ENCODE assay signal across 6 cellular contexts in the genomic region with DNA sequence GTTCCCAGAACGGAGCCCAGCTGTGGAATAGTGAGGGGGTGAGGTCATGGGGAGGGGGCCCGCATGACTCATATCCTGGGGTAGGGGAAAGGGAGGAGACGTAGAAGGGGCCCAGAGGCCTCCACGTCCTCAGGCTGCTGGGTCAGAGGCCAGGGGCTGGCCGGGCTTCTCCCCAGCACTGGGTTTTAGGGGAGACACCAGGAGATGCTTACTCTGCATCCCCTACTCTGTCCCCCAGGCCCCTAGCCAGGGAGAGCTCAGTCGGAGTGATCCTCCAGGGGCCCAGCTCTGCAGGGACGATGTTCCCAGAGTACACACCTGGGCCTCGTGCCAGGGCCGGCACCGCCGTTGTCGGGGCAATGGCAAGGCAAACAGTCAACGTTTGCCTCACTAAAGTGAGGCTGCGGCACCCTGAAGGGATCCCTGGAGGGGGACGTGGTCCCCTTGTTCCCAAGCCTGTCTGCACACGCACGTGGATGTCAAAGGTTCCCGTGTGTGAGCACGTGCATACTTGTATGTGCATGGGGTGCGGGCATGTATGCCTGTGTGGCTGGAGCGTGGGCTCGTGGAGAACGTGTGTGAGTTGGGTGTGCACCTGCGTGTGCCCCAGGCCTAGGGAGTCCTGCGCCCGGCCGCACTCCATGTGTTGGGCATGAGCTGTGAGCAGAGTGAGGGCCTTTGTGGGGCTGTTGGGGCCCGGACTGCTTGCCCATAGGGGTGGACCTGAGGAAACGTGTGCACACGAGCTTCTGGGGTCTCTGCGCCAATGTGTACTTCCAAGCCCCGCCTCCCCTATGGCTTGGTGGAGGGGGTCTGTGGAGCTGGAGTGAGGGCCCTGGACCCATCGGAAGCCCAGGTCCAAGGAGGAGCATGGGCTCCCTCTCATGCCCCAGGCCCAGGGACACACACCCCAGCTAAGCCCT. TPM values are rescaled to one million over a fixed set of nuclear protein-coding genes. Genes with fewer than 3 reads are reported as not detected.
A peak's percentile ranks its signal among the peaks of the same experiment; 100 is the strongest.
DNase-seq lines count a peak whose midpoint lies in the region; ATAC-seq, FAIRE-seq and TF ChIP-seq lines count a peak whose summit lies in the region.

No MANE protein-coding gene starts in this region.

- CTCF ChIA-PET in activated CD8-positive, alpha-beta T cell treated with anti-CD3 and anti-CD28 coated beads for 36 hours (lab: Charles Lee): interaction anchor here (0.8 to 2.0 kb wide), 12 partner anchors 12 to 273 kb away, joined by 3 to 10 read pairs (median 4); partner anchors contain the start of genes LSP1 and PRR33
- CTCF ChIA-PET in activated CD8-positive, alpha-beta T cell treated with anti-CD3 and anti-CD28 coated beads, Interleukin-2, amount 10 ng/mL, durations not matched to agents 7 days and 5 days (lab: Charles Lee): interaction anchor here (1.2 to 1.4 kb wide), 2 partner anchors 10 to 124 kb away, joined by 3 to 4 read pairs; no protein-coding TSS in a partner anchor
- CTCF ChIA-PET in OCI-LY7 (lab: Charles Lee; ENCODE audit: unreplicated experiment): no interaction called here

- WGBS in transverse colon (ENCODE audit: low coverage in 1 of 2), 2 donors: 59% methylated on average over 27 of the region's 33 CpGs; no CpG with 5 or more reads in 1 of the 2 donors

- H3K27ac ChIP-seq in transverse colon (peak overlapping the region; percentile 60 to 74 (median 67)), OCI-LY7 (ENCODE audit: low read depth, low read length, poor library complexity, severe bottlenecking) (no peak overlapping the region)

- no peaks in the 10 kb centered on the region for H4K20me1 ChIP-seq in OCI-LY7 (ENCODE audit: insufficient read depth, low read length)

- no peak for TF ChIP-seq EP300 in transverse colon (IDR thresholded peaks at IDR 0.05; ENCODE audit: low read depth)

- POLR2A ChIA-PET in activated CD8-positive, alpha-beta T cell treated with anti-CD3 and anti-CD28 coated beads for 36 hours (lab: Charles Lee): interaction anchor here (1.0 to 1.3 kb wide), 6 partner anchors 12 to 69 kb away, joined by 3 to 5 read pairs (median 3); no protein-coding TSS in a partner anchor
- POLR2A ChIA-PET in activated CD8-positive, alpha-beta T cell treated with anti-CD3 and anti-CD28 coated beads, Interleukin-2, amount 10 ng/mL, durations not matched to agents 7 days and 5 days (lab: Charles Lee): no interaction called here
- POLR2A ChIA-PET in OCI-LY7 (lab: Charles Lee): no interaction called here

- TF ChIP-seq POLR2A in transverse colon (IDR thresholded peaks at IDR 0.05): no peak
- TF ChIP-seq POLR2A in H54 (IDR thresholded peaks at IDR 0.05; ENCODE audit: low read depth, low read length): no peak

- H3K27me3 Mint-ChIP-seq in activated CD8-positive, alpha-beta T cell treated with anti-CD3 and anti-CD28 coated beads for 36 hours: no peaks in the 10 kb centered on the region
- no peaks in the 10 kb centered on the region for H3K27me3 Mint-ChIP-seq in activated CD8-positive, alpha-beta T cell treated with anti-CD3 and anti-CD28 coated beads, Interleukin-2, amount 10 ng/mL, durations not matched to agents 7 days and 5 days (ENCODE audit: low read depth)

- H3K4me1 Mint-ChIP-seq in activated CD8-positive, alpha-beta T cell treated with anti-CD3 and anti-CD28 coated beads for 36 hours (ENCODE audit: low read depth): peaks cover 23% of the 10 kb centered on the region
- peaks cover 24% of the 10 kb centered on the region for H3K4me1 Mint-ChIP-seq in activated CD8-positive, alpha-beta T cell treated with anti-CD3 and anti-CD28 coated beads, Interleukin-2, amount 10 ng/mL, durations not matched to agents 7 days and 5 days (ENCODE audit: low read depth)

- no TSS peak for BruUV-seq in OCI-LY7 (replicated peaks; lab: Mats Ljungman, UMichigan)

- in situ Hi-C loops in transverse colon (cut with MboI; ENCODE audit: low pct_ligation_motif_present in 1 of 4, low pct_unique_long_range_greater_than_20kb in 1 of 4, low sequenced_read_pairs in 3 of 4): no loop called here

- H3K4me2 ChIP-seq in OCI-LY7 (ENCODE audit: low read length): no peak overlapping the region

- H3K36me3 Mint-ChIP-seq in activated CD8-positive, alpha-beta T cell treated with anti-CD3 and anti-CD28 coated beads for 36 hours (ENCODE audit: low read depth): no peaks in the 10 kb centered on the region
- H3K36me3 Mint-ChIP-seq in activated CD8-positive, alpha-beta T cell treated with anti-CD3 and anti-CD28 coated beads, Interleukin-2, amount 10 ng/mL, durations not matched to agents 7 days and 5 days (ENCODE audit: low read depth): no peaks in the 10 kb centered on the region

- H3K9me3 ChIP-seq in transverse colon (no peaks in the 10 kb centered on the region), OCI-LY7 (ENCODE audit: low read length) (no peaks in the 10 kb centered on the region)

- peak; percentile 1 for DNase-seq in activated CD8-positive, alpha-beta T cell treated with anti-CD3 and anti-CD28 coated beads for 36 hours
- no peak for DNase-seq in activated CD8-positive, alpha-beta T cell treated with anti-CD3 and anti-CD28 coated beads, Interleukin-2, amount 10 ng/mL, durations not matched to agents 7 days and 5 days
- DNase-seq in Right ventricle myocardium inferior (ENCODE audit: missing footprints) (peak; percentile 78), transverse colon (peak; percentile 51), OCI-LY7 (ENCODE audit: low spot score) (no peak), H54 (ENCODE audit: insufficient read length, low spot score) (no peak)

- H3K4me1 ChIP-seq in transverse colon (peaks cover 0 to 66% (median 17%) of the 10 kb centered on the region in 4 donors), OCI-LY7 (ENCODE audit: insufficient read depth, low read length, poor library complexity, severe bottlenecking) (peaks cover 18% of the 10 kb centered on the region)

- no peak for FAIRE-seq in H54 (lab: Jason Lieb, UNC)

- no peaks in the 10 kb centered on the region for H3K27me3 ChIP-seq in transverse colon

- H3K9me2 ChIP-seq in OCI-LY7 (ENCODE audit: insufficient read depth, low read length): no peaks in the 10 kb centered on the region

- no peak overlapping the region for H2AFZ ChIP-seq in OCI-LY7 (ENCODE audit: low read length)

- H3K4me3 Mint-ChIP-seq in activated CD8-positive, alpha-beta T cell treated with anti-CD3 and anti-CD28 coated beads for 36 hours: no peak overlapping the region
- H3K4me3 Mint-ChIP-seq in activated CD8-positive, alpha-beta T cell treated with anti-CD3 and anti-CD28 coated beads, Interleukin-2, amount 10 ng/mL, durations not matched to agents 7 days and 5 days: no peak overlapping the region

- no peak overlapping the region for H3K4me3 ChIP-seq in transverse colon
- H3K4me3 ChIP-seq in OCI-LY7 (ENCODE audit: low read depth, low read length, poor library complexity, severe bottlenecking): no peak overlapping the region

- TF ChIP-seq CTCF in activated CD8-positive, alpha-beta T cell treated with anti-CD3 and anti-CD28 coated beads for 36 hours (IDR thresholded peaks at IDR 0.05): no peak
- TF ChIP-seq CTCF in transverse colon (IDR thresholded peaks at IDR 0.05) (no peak), OCI-LY7 (conservative IDR thresholded peaks at IDR 0.05; ENCODE audit: low read length) (no peak)

- no peak for ATAC-seq in activated CD8-positive, alpha-beta T cell treated with anti-CD3 and anti-CD28 coated beads for 36 hours
- ATAC-seq in activated CD8-positive, alpha-beta T cell treated with anti-CD3 and anti-CD28 coated beads, Interleukin-2, amount 10 ng/mL, durations not matched to agents 7 days and 5 days: no peak
- ATAC-seq in Right ventricle myocardium inferior: no peak

- no peaks in the 10 kb centered on the region for H3K36me3 ChIP-seq in transverse colon
- H3K36me3 ChIP-seq in OCI-LY7 (ENCODE audit: insufficient read depth, low read length): no peaks in the 10 kb centered on the region

- no peaks in the 10 kb centered on the region for H3K79me2 ChIP-seq in OCI-LY7 (ENCODE audit: insufficient read depth, low read depth, low read length)

- intact Hi-C loops in activated CD8-positive, alpha-beta T cell treated with anti-CD3 and anti-CD28 coated beads for 36 hours (cut with micrococcal nuclease): no loop called here
- intact Hi-C loops in Right ventricle myocardium inferior (cut with DNase I) (no loop called here), transverse colon (cut with DNase I; ENCODE audit: low total_unique reads) (no loop called here), OCI-LY7 (cut with micrococcal nuclease; ENCODE audit: unreplicated experiment) (no loop called here)

- no peaks in the 10 kb centered on the region for H3K9me3 Mint-ChIP-seq in activated CD8-positive, alpha-beta T cell treated with anti-CD3 and anti-CD28 coated beads for 36 hours
- H3K9me3 Mint-ChIP-seq in activated CD8-positive, alpha-beta T cell treated with anti-CD3 and anti-CD28 coated beads, Interleukin-2, amount 10 ng/mL, durations not matched to agents 7 days and 5 days (ENCODE audit: insufficient read depth): no peaks in the 10 kb centered on the region

- H3K27ac Mint-ChIP-seq in activated CD8-positive, alpha-beta T cell treated with anti-CD3 and anti-CD28 coated beads for 36 hours: no peak overlapping the region
- H3K27ac Mint-ChIP-seq in activated CD8-positive, alpha-beta T cell treated with anti-CD3 and anti-CD28 coated beads, Interleukin-2, amount 10 ng/mL, durations not matched to agents 7 days and 5 days: no peak overlapping the region

RNA-seq across cellular contexts. Expression of gene PRR33, which starts 14.2 kb away (rescaled TPM):
- total RNA-seq in activated CD8-positive, alpha-beta T cell treated with anti-CD3 and anti-CD28 coated beads for 36 hours: under 1 TPM; 0.16 to 0.20 TPM
- under 1 TPM in 1 of 2 experiments, not detected in 1; 0.08 TPM for total RNA-seq in activated CD8-positive, alpha-beta T cell treated with anti-CD3 and anti-CD28 coated beads, Interleukin-2, amount 10 ng/mL, durations not matched to agents 7 days and 5 days
- total RNA-seq in Right ventricle myocardium inferior (5.0 TPM), transverse colon (not detected), OCI-LY7 (2022) (not detected in 2 replicates)
- not detected in 2 replicates for total RNA-seq in OCI-LY7 (2014; rRNA removed; shearing (Covaris generic))

RNA-seq across cellular contexts. Expression of gene LSP1, which starts 24.6 kb away (rescaled TPM):
- total RNA-seq in activated CD8-positive, alpha-beta T cell treated with anti-CD3 and anti-CD28 coated beads for 36 hours: 100 to 1,000 TPM; 247 to 251 TPM
- 100 to 1,000 TPM; 463 to 477 TPM for total RNA-seq in activated CD8-positive, alpha-beta T cell treated with anti-CD3 and anti-CD28 coated beads, Interleukin-2, amount 10 ng/mL, durations not matched to agents 7 days and 5 days
- total RNA-seq in Right ventricle myocardium inferior (22.5 TPM), transverse colon (10 to 100 TPM; 12.3 to 69.6 (median 23.2) TPM), OCI-LY7 (2022) (225 and 303 TPM in 2 replicates)
- 195 and 232 TPM in 2 replicates for total RNA-seq in OCI-LY7 (2014; rRNA removed; shearing (Covaris generic))

RNA-seq across cellular contexts. Expression of gene TNNI2, which starts 38.7 kb away (rescaled TPM):
- under 1 TPM in 1 of 2 experiments, not detected in 1; 0.92 TPM for total RNA-seq in activated CD8-positive, alpha-beta T cell treated with anti-CD3 and anti-CD28 coated beads for 36 hours
- total RNA-seq in activated CD8-positive, alpha-beta T cell treated with anti-CD3 and anti-CD28 coated beads, Interleukin-2, amount 10 ng/mL, durations not matched to agents 7 days and 5 days: under 1 TPM in 1 of 2 experiments, not detected in 1; 0.50 TPM
- total RNA-seq in Right ventricle myocardium inferior (0.35 TPM), transverse colon (10 to 100 TPM in 1 of 4 donors, 1 to 10 TPM in 1, not detected in 2; 3.5 to 35.9 TPM), OCI-LY7 (2022) (8.7 and 14.3 TPM in 2 replicates)
- total RNA-seq in OCI-LY7 (2014; rRNA removed; shearing (Covaris generic)): 2.5 and 7.3 TPM in 2 replicates

RNA-seq across cellular contexts. Expression of gene TNNT3, which starts 42.0 kb away (rescaled TPM):
- 1 to 10 TPM; 4.9 to 5.4 TPM for total RNA-seq in activated CD8-positive, alpha-beta T cell treated with anti-CD3 and anti-CD28 coated beads for 36 hours
- 1 to 10 TPM; 2.6 to 2.8 TPM for total RNA-seq in activated CD8-positive, alpha-beta T cell treated with anti-CD3 and anti-CD28 coated beads, Interleukin-2, amount 10 ng/mL, durations not matched to agents 7 days and 5 days
- total RNA-seq in Right ventricle myocardium inferior: 36.3 TPM
- 1 to 10 TPM in 2 of 4 donors, not detected in 2; 1.9 to 3.3 TPM for total RNA-seq in transverse colon
- 6.2 and 10.0 TPM in 2 replicates for total RNA-seq in OCI-LY7 (2014; rRNA removed; shearing (Covaris generic))
- total RNA-seq in OCI-LY7 (2022): 4.7 and 5.8 TPM in 2 replicates

RNA-seq across cellular contexts. Expression of gene SYT8, which starts 42.7 kb away (rescaled TPM):
- total RNA-seq in activated CD8-positive, alpha-beta T cell treated with anti-CD3 and anti-CD28 coated beads for 36 hours: not detected
- not detected for total RNA-seq in activated CD8-positive, alpha-beta T cell treated with anti-CD3 and anti-CD28 coated beads, Interleukin-2, amount 10 ng/mL, durations not matched to agents 7 days and 5 days
- total RNA-seq in Right ventricle myocardium inferior (not detected), transverse colon (1 to 10 TPM in 2 of 4 donors, not detected in 2; 1.4 to 4.1 TPM), OCI-LY7 (2022) (not detected in 2 replicates)
- not detected in 2 replicates for total RNA-seq in OCI-LY7 (2014; rRNA removed; shearing (Covaris generic))

Comparison
In these comparisons a context has a peak if more than half of its experiments do, and no peak if none do; other contexts are left out.
1. DNase-seq: peak in activated CD8-positive, alpha-beta T cell treated with anti-CD3 and anti-CD28 coated beads for 36 hours (single experiment), Right ventricle myocardium inferior (single experiment) and transverse colon (single experiment); none in activated CD8-positive, alpha-beta T cell treated with anti-CD3 and anti-CD28 coated beads, Interleukin-2, amount 10 ng/mL, durations not matched to agents 7 days and 5 days (single experiment), OCI-LY7 (single experiment) and H54 (single experiment).